ENCODE assay signal across 7 cellular contexts in genomic region chr18:62486290-62486964, GRCh38. TPM values are rescaled to one million over a fixed set of nuclear protein-coding genes. Genes with fewer than 3 reads are reported as not detected.
DNase-seq lines count a peak whose midpoint lies in the region; ATAC-seq, FAIRE-seq and TF ChIP-seq lines count a peak whose summit lies in the region.

No MANE protein-coding gene starts in this region.

- peak; percentile 92 for DNase-seq in M059J (ENCODE audit: low read depth)
- DNase-seq in astrocyte (ENCODE audit: low read depth), result peak; percentile 14
- DNase-seq in skeletal muscle cell (ENCODE audit: low read depth), result peak; percentile 8
- DNase-seq in right atrium auricular region (ENCODE audit: low spot score), result no peak
- DNase-seq in T-helper 1 cell, result no peak
- no peak for DNase-seq in osteocyte (ENCODE audit: extremely low spot score, unreplicated experiment)

- H3K9ac ChIP-seq in astrocyte (ENCODE audit: low read length), result no peak overlapping the region

- no peak overlapping the region for H3K4me3 Mint-ChIP-seq in astrocyte (ENCODE audit: unreplicated experiment)
- H3K4me3 Mint-ChIP-seq in osteocyte (ENCODE audit: unreplicated experiment), result no peak overlapping the region

- H3K4me2 ChIP-seq in astrocyte (ENCODE audit: low read length), result peak overlapping the region; percentile 83

- H4K20me1 ChIP-seq in astrocyte (ENCODE audit: insufficient read depth, low read length), result no peaks in the 10 kb centered on the region

- H3K27me3 ChIP-seq in astrocyte (ENCODE audit: insufficient read depth, low read length) (peaks cover 6% of the 10 kb centered on the region), right atrium auricular region (no peaks in the 10 kb centered on the region)

- TF ChIP-seq CTCF in astrocyte (IDR thresholded peaks at IDR 0.05; ENCODE audit: insufficient read depth, low read depth, low read length) (no peak), right atrium auricular region (IDR thresholded peaks at IDR 0.05) (no peak), osteocyte (IDR thresholded peaks at IDR 0.05) (no peak)

- H3K79me2 ChIP-seq in astrocyte (ENCODE audit: insufficient read depth, low read length), result no peaks in the 10 kb centered on the region

- H3K27me3 Mint-ChIP-seq in astrocyte (ENCODE audit: low read depth, unreplicated experiment), result peaks cover 2% of the 10 kb centered on the region
- H3K27me3 Mint-ChIP-seq in osteocyte (ENCODE audit: unreplicated experiment), result peaks cover 31% of the 10 kb centered on the region

- H3K9me3 ChIP-seq in astrocyte (ENCODE audit: insufficient read depth, low read depth, low read length), result no peaks in the 10 kb centered on the region
- H3K9me3 ChIP-seq in right atrium auricular region, result peaks cover 0 to 2% of the 10 kb centered on the region in 2 donors

- FAIRE-seq in astrocyte (lab: Jason Lieb, UNC), result no peak

- H3K4me1 Mint-ChIP-seq in astrocyte (ENCODE audit: low read depth, unreplicated experiment) (peaks cover 19% of the 10 kb centered on the region), osteocyte (ENCODE audit: unreplicated experiment) (peaks cover 6% of the 10 kb centered on the region)

- H2AFZ ChIP-seq in astrocyte (ENCODE audit: low read depth, low read length), result no peak overlapping the region

- H3K9me3 Mint-ChIP-seq in astrocyte (ENCODE audit: unreplicated experiment) (peaks cover 3% of the 10 kb centered on the region), osteocyte (ENCODE audit: unreplicated experiment) (peaks cover 6% of the 10 kb centered on the region)

- H3K36me3 Mint-ChIP-seq in astrocyte (ENCODE audit: low read depth, unreplicated experiment), result no peaks in the 10 kb centered on the region
- H3K36me3 Mint-ChIP-seq in osteocyte (ENCODE audit: unreplicated experiment), result no peaks in the 10 kb centered on the region

- H3K4me3 ChIP-seq in astrocyte (ENCODE audit: insufficient read depth, low read depth, low read length), result no peak overlapping the region
- H3K4me3 ChIP-seq in skeletal muscle cell (ENCODE audit: low read depth, low read length), result no peak overlapping the region
- no peak overlapping the region for H3K4me3 ChIP-seq in right atrium auricular region

- peak overlapping the region; percentile 75 for H3K27ac Mint-ChIP-seq in astrocyte (ENCODE audit: unreplicated experiment)
- no peak overlapping the region for H3K27ac Mint-ChIP-seq in osteocyte (ENCODE audit: unreplicated experiment)

- H3K27ac ChIP-seq in astrocyte (ENCODE audit: low read depth, low read length) (no peak overlapping the region), right atrium auricular region (no peak overlapping the region)

- peak; percentile 60 for ATAC-seq in GM21381 (IDR thresholded peaks at IDR 0.05; ENCODE audit: unreplicated experiment)

- H3K4me1 ChIP-seq in astrocyte (ENCODE audit: insufficient read depth, low read length) (peaks cover 10% of the 10 kb centered on the region), right atrium auricular region (no peaks in the 10 kb centered on the region)

- H3K36me3 ChIP-seq in astrocyte (ENCODE audit: insufficient read depth, low read length) (no peaks in the 10 kb centered on the region), right atrium auricular region (no peaks in the 10 kb centered on the region)

RNA-seq across cellular contexts. Expression of gene ZCCHC2, which starts 36.4 kb away (rescaled TPM):
- 9.6 and 13.0 TPM in 2 replicates for total RNA-seq in M059J (2014; rRNA removed; shearing (Covaris generic))
- total RNA-seq in astrocyte (14.8 and 16.3 TPM in 2 replicates), right atrium auricular region (10 to 100 TPM; 12.9 to 16.8 TPM), osteocyte (10.3 and 11.2 TPM in 2 replicates)

Comparison
In these comparisons a context has a peak if more than half of its experiments do, and no peak if none do; other contexts are left out.
1. DNase-seq: peak in M059J (single experiment), astrocyte (single experiment) and skeletal muscle cell (single experiment); none in right atrium auricular region (single experiment), T-helper 1 cell (0 of 5) and osteocyte (single experiment).